22 cellular contexts compared by ENCODE assay signal in genomic region chr11:132311703-132312102, GRCh38.
"Had no signal": no experiment of that assay in that cellular context is flagged by ENCODE, and none has a peak within 500 bp of the region (broad histone marks: within the 10 kb centered on the region; RNA-seq: fewer than 3 reads in every experiment).

No MANE protein-coding gene starts in this region.

- H3K27me3 ChIP-seq: colonic mucosa, gastroesophageal sphincter, heart left ventricle, right lobe of liver, thyroid gland, upper lobe of right lung had no signal

- DNase-seq: activated CD4-positive, alpha-beta T cell treated with anti-CD3 and anti-CD28 coated beads, Interleukin-2, amount 10 ng/mL, durations not matched to agents 24 days and 14 days; activated CD8-positive, alpha-beta T cell treated with anti-CD3 and anti-CD28 coated beads for 36 hours; activated gamma-delta T cell treated with Interleukin-2 at 50 U/mL for 16 hours; activated naive CD4-positive, alpha-beta T cell treated with anti-CD3 and anti-CD28 coated beads, Interleukin-2, amount 50 U/mL, for 16 hours; activated T-cell treated with anti-CD3 and anti-CD28 coated beads, Interleukin-2, amount 50 U/mL, for 4 hours; colonic mucosa; effector memory CD4-positive, alpha-beta T cell; heart left ventricle; immature natural killer cell; kidney; left colon; right lobe of liver; stimulated activated CD4-positive, alpha-beta T cell treated with anti-CD3 and anti-CD28 coated beads, Interleukin-12 subunit alpha, Interleukin-12 subunit beta, amount 100 ng/mL, for 4 hours; stimulated activated CD4-positive, alpha-beta T cell treated with anti-CD3 and anti-CD28 coated beads, Interleukin-4, amount 100 ng/mL, for 1 hour; T-helper 17 cell; T1000; thyroid gland; upper lobe of right lung; WERI-Rb-1 had no signal

- H3K4me1 ChIP-seq: colonic mucosa, gastroesophageal sphincter, right lobe of liver, thyroid gland, upper lobe of right lung had no signal

- H3K27ac ChIP-seq: colonic mucosa, gastroesophageal sphincter, right lobe of liver, skin epidermis, thyroid gland, upper lobe of right lung, WERI-Rb-1 had no signal

- ATAC-seq: activated CD4-positive, CD25-positive, alpha-beta regulatory T cell treated with anti-CD3 and anti-CD28 coated beads, Interleukin-2, amount 50 U/mL, for 24 hours; activated T-cell treated with anti-CD3 and anti-CD28 coated beads, Interleukin-2, amount 50 U/mL, for 4 hours; gastroesophageal sphincter; left colon; T-helper 17 cell had no signal
